Comparison of ENCODE assay signal across 8 cellular contexts in genomic region chr5:123344819-123345426, GRCh38.
A peak's percentile ranks its signal among the peaks of the same experiment; 100 is the strongest.
DNase-seq lines count a peak whose midpoint lies in the region; ATAC-seq, FAIRE-seq and TF ChIP-seq lines count a peak whose summit lies in the region.

No MANE protein-coding gene starts in this region.

- H3K4me1 ChIP-seq in HEK293 (ENCODE audit: control insufficient read depth, insufficient read depth, low read length) (no peaks in the 10 kb centered on the region), smooth muscle cell (ENCODE audit: low read depth) (no peaks in the 10 kb centered on the region)

- 42% methylated on average over 4 of the region's 4 CpGs for WGBS in smooth muscle cell (ENCODE audit: low lambda C conversion rate)

- FAIRE-seq in frontal cortex (lab: Jason Lieb, UNC), result peak; percentile 59

- CTCF ChIA-PET in HEK293 (lab: Yijun Ruan, JAX), result interaction anchor here (0.5 to 1.7 kb wide), 24 partner anchors 9 to 1149 kb away, joined by 3 to 6 read pairs (median 3); no protein-coding TSS in a partner anchor

- no peak overlapping the region for H3K9ac ChIP-seq in smooth muscle cell (ENCODE audit: low read depth)

- no peaks in the 10 kb centered on the region for H3K27me3 ChIP-seq in smooth muscle cell (ENCODE audit: low read depth)

- H3K4me3 ChIP-seq in HEK293 (ENCODE audit: low read depth, low read length) (no peak overlapping the region), smooth muscle cell (no peak overlapping the region)

- ATAC-seq in SK-N-SH treated with all-trans-retinoic acid at 6 μM for 48 hours (peak; percentile 78; the same call in 2 of the 3 replicates), HG03378 (IDR thresholded peaks at IDR 0.05; ENCODE audit: unreplicated experiment) (no peak), GM19397 (IDR thresholded peaks at IDR 0.05; ENCODE audit: unreplicated experiment) (no peak), HG02763 (IDR thresholded peaks at IDR 0.05; ENCODE audit: unreplicated experiment) (no peak)

- H3K79me2 ChIP-seq in smooth muscle cell (ENCODE audit: low read depth), result no peaks in the 10 kb centered on the region

- H3K27ac ChIP-seq in HEK293 (ENCODE audit: extremely low read depth, low read depth, low read length) (no peak overlapping the region), smooth muscle cell (ENCODE audit: low read depth) (peak overlapping the region; percentile 65)

- no peaks in the 10 kb centered on the region for H4K20me1 ChIP-seq in smooth muscle cell (ENCODE audit: low read depth)

- POLR2A ChIA-PET in HEK293 (lab: Yijun Ruan, JAX), result no interaction called here

- H3K9me3 ChIP-seq in HEK293 (ENCODE audit: control insufficient read depth, insufficient read depth, low read depth, low read length) (no peaks in the 10 kb centered on the region), smooth muscle cell (replicated peaks; ENCODE audit: low read depth) (no peaks in the 10 kb centered on the region)

- no peaks in the 10 kb centered on the region for H3F3A ChIP-seq in smooth muscle cell (ENCODE audit: low read depth)

- TF ChIP-seq CTCF in HEK293 (tag by site-specific recombination; IDR thresholded peaks at IDR 0.05) (no peak), smooth muscle cell (IDR thresholded peaks at IDR 0.05; ENCODE audit: borderline replicate concordance, insufficient read depth, poor library complexity, severe bottlenecking) (peak; percentile 83)

- DNase-seq in COLO829 (ENCODE audit: low spot score) (peak; percentile 2), frontal cortex (ENCODE audit: low spot score in 2 of 2) (no peak), smooth muscle cell (lab: John Stamatoyannopoulos, UW; ENCODE audit: unreplicated experiment) (no peak)

- peak overlapping the region; percentile 58 for H3K4me2 ChIP-seq in smooth muscle cell

- no peak overlapping the region for H2AFZ ChIP-seq in smooth muscle cell (ENCODE audit: low read depth)

- H3K36me3 ChIP-seq in HEK293 (ENCODE audit: control insufficient read depth in 2 of 2, insufficient read depth in 1 of 2, low read length in 2 of 2) (peaks cover 8 to 9% of the 10 kb centered on the region in 2 experiments), smooth muscle cell (ENCODE audit: low read depth) (no peaks in the 10 kb centered on the region)

TF ChIP-seq in HEK293, 187 proteins besides CTCF, POLR2A, EP300 and RAD21:
- TF ChIP-seq PRDM4 (tag by site-specific recombination; IDR thresholded peaks at IDR 0.05), result no peak
- TF ChIP-seq ZNF654 (tag by site-specific recombination; IDR thresholded peaks at IDR 0.05; ENCODE audit: low read depth), result peak; percentile 66

TF ChIP-seq in SK-N-SH treated with all-trans-retinoic acid at 6 μM for 48 hours, 23 proteins besides CTCF, POLR2A, EP300 and RAD21:
- TF ChIP-seq PATZ1 (CRISPR knock-in tag; IDR thresholded peaks at IDR 0.05; ENCODE audit: borderline replicate concordance), result no peak
- no peak for TF ChIP-seq TOX (CRISPR knock-in tag; IDR thresholded peaks at IDR 0.05; ENCODE audit: borderline replicate concordance)
- TF ChIP-seq ZNF70 (CRISPR knock-in tag; IDR thresholded peaks at IDR 0.05), result no peak
- no peak for TF ChIP-seq PPARA (CRISPR knock-in tag; IDR thresholded peaks at IDR 0.05; ENCODE audit: borderline replicate concordance)
- no peak for TF ChIP-seq ISL1 (CRISPR knock-in tag; IDR thresholded peaks at IDR 0.05)
- TF ChIP-seq ESRRG (CRISPR knock-in tag; IDR thresholded peaks at IDR 0.05), result no peak
- no peak for TF ChIP-seq ZC3H10 (CRISPR knock-in tag; IDR thresholded peaks at IDR 0.05)
- no peak for TF ChIP-seq ZNF565 (CRISPR knock-in tag; conservative IDR thresholded peaks at IDR 0.05; ENCODE audit: low read depth)
- TF ChIP-seq GLIS3 (CRISPR knock-in tag; IDR thresholded peaks at IDR 0.05), result no peak
- no peak for TF ChIP-seq ZFP30 (CRISPR knock-in tag; IDR thresholded peaks at IDR 0.05)
